8 cellular contexts compared by ENCODE assay signal in genomic region chr17:63476494-63476856, GRCh38. TPM values are rescaled to one million over a fixed set of nuclear protein-coding genes. Genes with fewer than 3 reads are reported as not detected.
DNase-seq lines count a peak whose midpoint lies in the region; ATAC-seq and TF ChIP-seq lines count a peak whose summit lies in the region.

No MANE protein-coding gene starts in this region.

- POLR2A ChIA-PET in A673 (lab: Charles Lee; ENCODE audit: low non-redundant PET), result no interaction called here

- no peak overlapping the region for H3K27ac ChIP-seq in A673 (ENCODE audit: low read depth, low read length, poor library complexity, severe bottlenecking)

- H3K9me3 ChIP-seq in A673 (ENCODE audit: low read depth, low read length, poor library complexity, severe bottlenecking) (no peaks in the 10 kb centered on the region), skeletal muscle satellite cell (replicated peaks; ENCODE audit: low read length) (no peaks in the 10 kb centered on the region)

- H3K4me2 ChIP-seq in skeletal muscle satellite cell (ENCODE audit: low read length), result peak overlapping the region; percentile 96

- BruUV-seq in A673 (replicated peaks; lab: Mats Ljungman, UMichigan), result no TSS peak

- H3K4me3 ChIP-seq in A673 (ENCODE audit: low read depth, low read length, poor library complexity, severe bottlenecking) (peak overlapping the region; percentile 55), skeletal muscle satellite cell (ENCODE audit: low read length) (peak overlapping the region; percentile 71)

- H3K9ac ChIP-seq in skeletal muscle satellite cell (ENCODE audit: low read depth, low read length), result no peak overlapping the region

- TF ChIP-seq CTCF in A673 (conservative IDR thresholded peaks at IDR 0.05; ENCODE audit: low read depth, low read length), result no peak

- H3K4me1 ChIP-seq in A673 (ENCODE audit: insufficient read depth, low read length, poor library complexity, severe bottlenecking) (peaks cover 31% of the 10 kb centered on the region), skeletal muscle satellite cell (ENCODE audit: control insufficient read depth, insufficient read depth, low read length) (peaks cover 21% of the 10 kb centered on the region)

- DNase-seq in A673 (ENCODE audit: low spot score), result no peak
- peak; percentile 69 for DNase-seq in UCSD-AML1 (lab: John Stamatoyannopoulos, UW; ENCODE audit: unreplicated experiment)
- no peak for DNase-seq in left ventricle myocardium superior
- DNase-seq in activated CD4-positive, CD25-positive, alpha-beta regulatory T cell treated with anti-CD3 and anti-CD28 coated beads, Interleukin-2, amount 50 U/mL, for 72 hours, result no peak
- no peak for DNase-seq in effector CD8-positive, alpha-beta T cell (lab: John Stamatoyannopoulos, UW)

- intact Hi-C loops in A673 (cut with micrococcal nuclease; ENCODE audit: unreplicated experiment), result no loop called here
- intact Hi-C loops in left ventricle myocardium superior (cut with micrococcal nuclease), result loop anchor here (5.0 kb wide), 1 partner anchor 49 kb away; no protein-coding TSS in a partner anchor

- ATAC-seq in GM19351 (IDR thresholded peaks at IDR 0.05; ENCODE audit: unreplicated experiment) (peak; percentile 12), left ventricle myocardium superior (peak; percentile 18), GM21619 (IDR thresholded peaks at IDR 0.05; ENCODE audit: unreplicated experiment) (no peak)

- H3K36me3 ChIP-seq in A673 (ENCODE audit: insufficient read depth, low read length, poor library complexity, severe bottlenecking) (no peaks in the 10 kb centered on the region), skeletal muscle satellite cell (ENCODE audit: insufficient read depth, low read length) (no peaks in the 10 kb centered on the region)

- CTCF ChIA-PET in A673 (lab: Charles Lee), result no interaction called here

- H3K27me3 ChIP-seq in A673 (replicated peaks; ENCODE audit: insufficient read depth, low read depth, low read length, poor library complexity) (no peaks in the 10 kb centered on the region), skeletal muscle satellite cell (ENCODE audit: control insufficient read depth, insufficient read depth, low read length) (peaks cover 20% of the 10 kb centered on the region)

RNA-seq across cellular contexts. Expression of gene ACE, which starts 0.4 kb away (rescaled TPM):
- 2.1 and 2.6 TPM in 2 replicates for total RNA-seq in A673 (2021)
- 5.6 TPM for total RNA-seq in left ventricle myocardium superior
- 17.7 and 19.9 TPM in 2 replicates for total RNA-seq in skeletal muscle satellite cell (2012; rRNA removed)

RNA-seq across cellular contexts. Expression of gene CYB561, which starts 30.4 kb away (rescaled TPM):
- total RNA-seq in A673 (2021), result 28.8 and 29.1 TPM in 2 replicates
- 14.7 TPM for total RNA-seq in left ventricle myocardium superior
- 38.4 and 40.8 TPM in 2 replicates for total RNA-seq in skeletal muscle satellite cell (2012; rRNA removed)

RNA-seq across cellular contexts. Expression of gene KCNH6, which starts 46.7 kb away (rescaled TPM):
- total RNA-seq in A673 (2021) (not detected in 2 replicates), left ventricle myocardium superior (not detected)
- not detected in 2 replicates for total RNA-seq in skeletal muscle satellite cell (2012; rRNA removed)
